2 cellular contexts compared by ENCODE assay signal in the genomic region with DNA sequence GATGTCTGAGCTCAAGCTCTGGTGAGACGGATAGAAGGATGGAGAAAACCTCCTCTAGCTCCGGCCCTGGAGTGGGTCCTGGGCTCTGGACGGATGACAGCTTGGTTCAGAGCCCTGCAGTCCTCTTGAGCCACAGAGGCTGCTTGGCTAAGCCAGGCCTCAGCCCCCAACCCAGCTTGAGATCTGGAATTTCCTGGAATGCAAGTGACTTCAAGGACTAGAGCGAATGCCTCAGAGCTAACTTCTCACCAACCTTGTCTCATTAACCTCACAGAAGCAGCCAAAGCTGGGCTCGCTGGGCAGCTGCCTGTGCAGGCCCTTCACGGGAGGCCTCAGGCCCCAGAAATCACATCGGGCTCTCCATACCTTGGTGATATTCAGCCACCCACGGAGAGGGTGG.
TF ChIP-seq lines count a peak whose summit lies in the region.

No MANE protein-coding gene starts in this region.

TF ChIP-seq in WTC11, 78 proteins besides CTCF, POLR2A, EP300 and RAD21 (continued from another document):
- TF ChIP-seq, protein P1, sequence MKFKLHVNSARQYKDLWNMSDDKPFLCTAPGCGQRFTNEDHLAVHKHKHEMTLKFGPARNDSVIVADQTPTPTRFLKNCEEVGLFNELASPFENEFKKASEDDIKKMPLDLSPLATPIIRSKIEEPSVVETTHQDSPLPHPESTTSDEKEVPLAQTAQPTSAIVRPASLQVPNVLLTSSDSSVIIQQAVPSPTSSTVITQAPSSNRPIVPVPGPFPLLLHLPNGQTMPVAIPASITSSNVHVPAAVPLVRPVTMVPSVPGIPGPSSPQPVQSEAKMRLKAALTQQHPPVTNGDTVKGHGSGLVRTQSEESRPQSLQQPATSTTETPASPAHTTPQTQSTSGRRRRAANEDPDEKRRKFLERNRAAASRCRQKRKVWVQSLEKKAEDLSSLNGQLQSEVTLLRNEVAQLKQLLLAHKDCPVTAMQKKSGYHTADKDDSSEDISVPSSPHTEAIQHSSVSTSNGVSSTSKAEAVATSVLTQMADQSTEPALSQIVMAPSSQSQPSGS (CRISPR knock-in tag; IDR thresholded peaks at IDR 0.05; ENCODE audit: borderline replicate concordance, low read depth): no peak
- TF ChIP-seq ZNF232 (CRISPR knock-in tag; IDR thresholded peaks at IDR 0.05): no peak
- TF ChIP-seq JUN (CRISPR knock-in tag; IDR thresholded peaks at IDR 0.05): no peak
- no peak for TF ChIP-seq FOXK1 (CRISPR knock-in tag; IDR thresholded peaks at IDR 0.05)
- TF ChIP-seq, protein P2, sequence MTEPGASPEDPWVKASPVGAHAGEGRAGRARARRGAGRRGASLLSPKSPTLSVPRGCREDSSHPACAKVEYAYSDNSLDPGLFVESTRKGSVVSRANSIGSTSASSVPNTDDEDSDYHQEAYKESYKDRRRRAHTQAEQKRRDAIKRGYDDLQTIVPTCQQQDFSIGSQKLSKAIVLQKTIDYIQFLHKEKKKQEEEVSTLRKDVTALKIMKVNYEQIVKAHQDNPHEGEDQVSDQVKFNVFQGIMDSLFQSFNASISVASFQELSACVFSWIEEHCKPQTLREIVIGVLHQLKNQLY (CRISPR knock-in tag; IDR thresholded peaks at IDR 0.05): no peak
- no peak for TF ChIP-seq IRF1 (CRISPR knock-in tag; IDR thresholded peaks at IDR 0.05)
- TF ChIP-seq, protein P3, sequence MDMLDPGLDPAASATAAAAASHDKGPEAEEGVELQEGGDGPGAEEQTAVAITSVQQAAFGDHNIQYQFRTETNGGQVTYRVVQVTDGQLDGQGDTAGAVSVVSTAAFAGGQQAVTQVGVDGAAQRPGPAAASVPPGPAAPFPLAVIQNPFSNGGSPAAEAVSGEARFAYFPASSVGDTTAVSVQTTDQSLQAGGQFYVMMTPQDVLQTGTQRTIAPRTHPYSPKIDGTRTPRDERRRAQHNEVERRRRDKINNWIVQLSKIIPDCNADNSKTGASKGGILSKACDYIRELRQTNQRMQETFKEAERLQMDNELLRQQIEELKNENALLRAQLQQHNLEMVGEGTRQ (CRISPR knock-in tag; IDR thresholded peaks at IDR 0.05): no peak
- TF ChIP-seq, protein P4, sequence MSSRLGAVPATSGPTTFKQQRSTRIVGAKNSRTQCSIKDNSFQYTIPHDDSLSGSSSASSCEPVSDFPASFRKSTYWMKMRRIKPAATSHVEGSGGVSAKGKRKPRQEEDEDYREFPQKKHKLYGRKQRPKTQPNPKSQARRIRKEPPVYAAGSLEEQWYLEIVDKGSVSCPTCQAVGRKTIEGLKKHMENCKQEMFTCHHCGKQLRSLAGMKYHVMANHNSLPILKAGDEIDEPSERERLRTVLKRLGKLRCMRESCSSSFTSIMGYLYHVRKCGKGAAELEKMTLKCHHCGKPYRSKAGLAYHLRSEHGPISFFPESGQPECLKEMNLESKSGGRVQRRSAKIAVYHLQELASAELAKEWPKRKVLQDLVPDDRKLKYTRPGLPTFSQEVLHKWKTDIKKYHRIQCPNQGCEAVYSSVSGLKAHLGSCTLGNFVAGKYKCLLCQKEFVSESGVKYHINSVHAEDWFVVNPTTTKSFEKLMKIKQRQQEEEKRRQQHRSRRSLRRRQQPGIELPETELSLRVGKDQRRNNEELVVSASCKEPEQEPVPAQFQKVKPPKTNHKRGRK (CRISPR knock-in tag; IDR thresholded peaks at IDR 0.05; ENCODE audit: borderline replicate concordance): no peak

TF ChIP-seq in HepG2, 621 proteins besides CTCF, POLR2A, EP300 and RAD21 (continued from another document):
- TF ChIP-seq ZBTB10 (CRISPR knock-in tag; IDR thresholded peaks at IDR 0.05; ENCODE audit: borderline replicate concordance) (no peak), HMGA1 (CRISPR knock-in tag; conservative IDR thresholded peaks at IDR 0.05) (no peak), MTA1 (CRISPR knock-in tag; IDR thresholded peaks at IDR 0.05; ENCODE audit: borderline replicate concordance) (no peak), POLR2AphosphoS2 (IDR thresholded peaks at IDR 0.05; ENCODE audit: low read depth, low read length) (no peak), ZEB1 (IDR thresholded peaks at IDR 0.05; ENCODE audit: insufficient replicate concordance, low read depth) (no peak), ZNF441 (CRISPR knock-in tag; IDR thresholded peaks at IDR 0.05; ENCODE audit: borderline replicate concordance) (no peak), SNAPC2 (CRISPR knock-in tag; IDR thresholded peaks at IDR 0.05) (no peak), ZMAT3 (CRISPR knock-in tag; conservative IDR thresholded peaks at IDR 0.05) (no peak), NONO (IDR thresholded peaks at IDR 0.05) (no peak), NONO (CRISPR knock-in tag; conservative IDR thresholded peaks at IDR 0.05) (no peak)
- TF ChIP-seq, protein P5, sequence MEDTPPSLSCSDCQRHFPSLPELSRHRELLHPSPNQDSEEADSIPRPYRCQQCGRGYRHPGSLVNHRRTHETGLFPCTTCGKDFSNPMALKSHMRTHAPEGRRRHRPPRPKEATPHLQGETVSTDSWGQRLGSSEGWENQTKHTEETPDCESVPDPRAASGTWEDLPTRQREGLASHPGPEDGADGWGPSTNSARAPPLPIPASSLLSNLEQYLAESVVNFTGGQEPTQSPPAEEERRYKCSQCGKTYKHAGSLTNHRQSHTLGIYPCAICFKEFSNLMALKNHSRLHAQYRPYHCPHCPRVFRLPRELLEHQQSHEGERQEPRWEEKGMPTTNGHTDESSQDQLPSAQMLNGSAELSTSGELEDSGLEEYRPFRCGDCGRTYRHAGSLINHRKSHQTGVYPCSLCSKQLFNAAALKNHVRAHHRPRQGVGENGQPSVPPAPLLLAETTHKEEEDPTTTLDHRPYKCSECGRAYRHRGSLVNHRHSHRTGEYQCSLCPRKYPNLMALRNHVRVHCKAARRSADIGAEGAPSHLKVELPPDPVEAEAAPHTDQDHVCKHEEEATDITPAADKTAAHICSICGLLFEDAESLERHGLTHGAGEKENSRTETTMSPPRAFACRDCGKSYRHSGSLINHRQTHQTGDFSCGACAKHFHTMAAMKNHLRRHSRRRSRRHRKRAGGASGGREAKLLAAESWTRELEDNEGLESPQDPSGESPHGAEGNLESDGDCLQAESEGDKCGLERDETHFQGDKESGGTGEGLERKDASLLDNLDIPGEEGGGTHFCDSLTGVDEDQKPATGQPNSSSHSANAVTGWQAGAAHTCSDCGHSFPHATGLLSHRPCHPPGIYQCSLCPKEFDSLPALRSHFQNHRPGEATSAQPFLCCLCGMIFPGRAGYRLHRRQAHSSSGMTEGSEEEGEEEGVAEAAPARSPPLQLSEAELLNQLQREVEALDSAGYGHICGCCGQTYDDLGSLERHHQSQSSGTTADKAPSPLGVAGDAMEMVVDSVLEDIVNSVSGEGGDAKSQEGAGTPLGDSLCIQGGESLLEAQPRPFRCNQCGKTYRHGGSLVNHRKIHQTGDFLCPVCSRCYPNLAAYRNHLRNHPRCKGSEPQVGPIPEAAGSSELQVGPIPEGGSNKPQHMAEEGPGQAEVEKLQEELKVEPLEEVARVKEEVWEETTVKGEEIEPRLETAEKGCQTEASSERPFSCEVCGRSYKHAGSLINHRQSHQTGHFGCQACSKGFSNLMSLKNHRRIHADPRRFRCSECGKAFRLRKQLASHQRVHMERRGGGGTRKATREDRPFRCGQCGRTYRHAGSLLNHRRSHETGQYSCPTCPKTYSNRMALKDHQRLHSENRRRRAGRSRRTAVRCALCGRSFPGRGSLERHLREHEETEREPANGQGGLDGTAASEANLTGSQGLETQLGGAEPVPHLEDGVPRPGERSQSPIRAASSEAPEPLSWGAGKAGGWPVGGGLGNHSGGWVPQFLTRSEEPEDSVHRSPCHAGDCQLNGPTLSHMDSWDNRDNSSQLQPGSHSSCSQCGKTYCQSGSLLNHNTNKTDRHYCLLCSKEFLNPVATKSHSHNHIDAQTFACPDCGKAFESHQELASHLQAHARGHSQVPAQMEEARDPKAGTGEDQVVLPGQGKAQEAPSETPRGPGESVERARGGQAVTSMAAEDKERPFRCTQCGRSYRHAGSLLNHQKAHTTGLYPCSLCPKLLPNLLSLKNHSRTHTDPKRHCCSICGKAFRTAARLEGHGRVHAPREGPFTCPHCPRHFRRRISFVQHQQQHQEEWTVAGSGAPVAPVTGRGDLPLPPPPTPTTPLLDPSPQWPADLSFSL (CRISPR knock-in tag; IDR thresholded peaks at IDR 0.05): no peak
- TF ChIP-seq, protein P6, sequence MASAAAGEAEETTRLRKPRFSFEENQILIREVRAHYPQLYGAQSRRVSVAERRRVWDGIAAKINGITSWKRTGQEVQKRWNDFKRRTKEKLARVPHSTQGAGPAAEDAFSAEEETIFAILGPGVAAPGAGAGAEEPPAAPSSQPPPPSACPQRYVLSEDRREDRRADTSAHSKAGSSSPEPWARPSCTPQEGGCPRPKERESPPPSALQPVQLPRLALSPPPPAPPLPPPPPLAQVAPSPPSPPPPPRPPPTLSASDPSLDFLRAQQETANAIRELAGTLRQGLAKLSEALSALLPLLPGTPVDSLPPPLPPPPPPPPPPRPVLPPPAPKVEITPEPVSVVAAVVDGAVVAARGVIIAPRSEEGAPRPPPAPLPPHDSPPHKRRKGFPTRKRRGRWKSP (CRISPR knock-in tag; IDR thresholded peaks at IDR 0.05): no peak
